Comparison of ENCODE assay signal across 8 cellular contexts in genomic region chr10:3090914-3091313, GRCh38. TPM values are rescaled to one million over a fixed set of nuclear protein-coding genes. Genes with fewer than 3 reads are reported as not detected.
DNase-seq lines count a peak whose midpoint lies in the region; ATAC-seq lines count a peak whose summit lies in the region.

No MANE protein-coding gene starts in this region.

- POLR2A ChIA-PET in naive thymus-derived CD4-positive, alpha-beta T cell (lab: Charles Lee), result no interaction called here

- intact Hi-C loops in naive thymus-derived CD4-positive, alpha-beta T cell (cut with micrococcal nuclease), result no loop called here

- no peaks in the 10 kb centered on the region for H3K27me3 ChIP-seq in naive thymus-derived CD4-positive, alpha-beta T cell (ENCODE audit: control insufficient read depth in 2 of 2, insufficient read depth in 2 of 2, low read length in 2 of 2)

- no peak overlapping the region for H3K27ac Mint-ChIP-seq in activated naive CD8-positive, alpha-beta T cell
- H3K27ac Mint-ChIP-seq in naive thymus-derived CD4-positive, alpha-beta T cell, result peak overlapping the region in 1 of 9 donors; percentile 86

- DNase-seq in HT1080 (ENCODE audit: low read depth) (peak; percentile 77), globus pallidus (ENCODE audit: low spot score) (peak; percentile 40), skeletal muscle cell (ENCODE audit: low read depth) (peak; percentile 32)
- no peak for DNase-seq in naive thymus-derived CD4-positive, alpha-beta T cell

- H3K9me3 Mint-ChIP-seq in activated naive CD8-positive, alpha-beta T cell (ENCODE audit: low read depth), result no peaks in the 10 kb centered on the region
- H3K9me3 Mint-ChIP-seq in naive thymus-derived CD4-positive, alpha-beta T cell, result no peaks in the 10 kb centered on the region

- no peaks in the 10 kb centered on the region for H3K27me3 Mint-ChIP-seq in activated naive CD8-positive, alpha-beta T cell
- H3K27me3 Mint-ChIP-seq in naive thymus-derived CD4-positive, alpha-beta T cell, result no peaks in the 10 kb centered on the region

- H3K4me1 Mint-ChIP-seq in activated naive CD8-positive, alpha-beta T cell (ENCODE audit: low read depth), result peaks cover 65% of the 10 kb centered on the region
- H3K4me1 Mint-ChIP-seq in naive thymus-derived CD4-positive, alpha-beta T cell, result peaks cover 35 to 64% (median 55%) of the 10 kb centered on the region in 7 donors

- H3K4me3 ChIP-seq in skeletal muscle cell (ENCODE audit: low read depth, low read length), result no peak overlapping the region
- H3K4me3 ChIP-seq in naive thymus-derived CD4-positive, alpha-beta T cell (ENCODE audit: low read length), result no peak overlapping the region

- peaks cover 13% of the 10 kb centered on the region for H3K36me3 Mint-ChIP-seq in activated naive CD8-positive, alpha-beta T cell
- peaks cover 3 to 47% (median 24%) of the 10 kb centered on the region in 5 donors for H3K36me3 Mint-ChIP-seq in naive thymus-derived CD4-positive, alpha-beta T cell

- H3K27ac ChIP-seq in naive thymus-derived CD4-positive, alpha-beta T cell (ENCODE audit: low read depth, low read length), result no peak overlapping the region

- H3K9me3 ChIP-seq in naive thymus-derived CD4-positive, alpha-beta T cell (ENCODE audit: control insufficient read depth in 2 of 3, low read length in 3 of 3), result no peaks in the 10 kb centered on the region

- peaks cover 0 to 14% of the 10 kb centered on the region in 2 donors for H3K4me1 ChIP-seq in naive thymus-derived CD4-positive, alpha-beta T cell (ENCODE audit: control insufficient read depth in 2 of 2, insufficient read depth in 2 of 2, low read length in 2 of 2)

- peak overlapping the region; percentile 55 for H3K4me3 Mint-ChIP-seq in activated naive CD8-positive, alpha-beta T cell
- peak overlapping the region in 1 of 10 donors; percentile 80 for H3K4me3 Mint-ChIP-seq in naive thymus-derived CD4-positive, alpha-beta T cell

- CTCF ChIA-PET in naive thymus-derived CD4-positive, alpha-beta T cell (lab: Charles Lee), result no interaction called here

- peaks cover 0 to 4% (median 0%) of the 10 kb centered on the region in 3 experiments for H3K36me3 ChIP-seq in naive thymus-derived CD4-positive, alpha-beta T cell (ENCODE audit: control insufficient read depth in 2 of 3, insufficient read depth in 3 of 3, low read length in 3 of 3)

- ATAC-seq in GM21737 (IDR thresholded peaks at IDR 0.05; ENCODE audit: unreplicated experiment) (no peak), HG02938 (IDR thresholded peaks at IDR 0.05; ENCODE audit: unreplicated experiment) (no peak), GM18873 (IDR thresholded peaks at IDR 0.05; ENCODE audit: low FRiP score, unreplicated experiment) (no peak)
- ATAC-seq in naive thymus-derived CD4-positive, alpha-beta T cell, result no peak

RNA-seq across cellular contexts. Expression of gene PFKP, which starts 23.6 kb away (rescaled TPM):
- total RNA-seq in HT1080 (2014; rRNA removed; shearing (Covaris generic)), result 247 and 265 TPM in 2 replicates
- 236 and 244 TPM in 2 replicates for polyA plus RNA-seq in HT1080 (2015; cell fraction: cytosol; rRNA removed)
- 376 and 387 TPM in 2 replicates for polyA plus RNA-seq in HT1080 (2015; cell fraction: nucleus; rRNA removed)
- total RNA-seq in naive thymus-derived CD4-positive, alpha-beta T cell, result 100 to 1,000 TPM in 1 of 5 experiments, 10 to 100 TPM in 4; 43.8 to 219 (median 50.0) TPM
- polyA plus RNA-seq in naive thymus-derived CD4-positive, alpha-beta T cell, result 10 to 100 TPM; 23.8 to 33.5 TPM

Comparison
In these comparisons a context has a peak if more than half of its experiments do, and no peak if none do; other contexts are left out.
1. DNase-seq: peak in HT1080 (single experiment), globus pallidus (single experiment) and skeletal muscle cell (single experiment); none in naive thymus-derived CD4-positive, alpha-beta T cell (0 of 9).